Comparison of ENCODE assay signal across 8 cellular contexts in genomic region chr16:88533381-88533831, GRCh38. TPM values are rescaled to one million over a fixed set of nuclear protein-coding genes. Genes with fewer than 3 reads are reported as not detected.
DNase-seq lines count a peak whose midpoint lies in the region; ATAC-seq and TF ChIP-seq lines count a peak whose summit lies in the region.

No MANE protein-coding gene starts in this region.

- TF ChIP-seq EP300 in neural cell (conservative IDR thresholded peaks at IDR 0.05; ENCODE audit: poor library complexity, severe bottlenecking) = no peak

- H3K9me3 ChIP-seq in neural cell (ENCODE audit: low read length) = no peaks in the 10 kb centered on the region

- H3K27me3 ChIP-seq in ACC112 (ENCODE audit: insufficient read depth, low read length) (peaks cover 6% of the 10 kb centered on the region), neural cell (ENCODE audit: insufficient read depth, low read depth, low read length) (no peaks in the 10 kb centered on the region)

- no peaks in the 10 kb centered on the region for H4K20me1 ChIP-seq in neural cell (ENCODE audit: insufficient read depth)

- no peak for ATAC-seq in HG02870 (IDR thresholded peaks at IDR 0.05; ENCODE audit: unreplicated experiment)
- no peak for ATAC-seq in GM18858 (IDR thresholded peaks at IDR 0.05; ENCODE audit: unreplicated experiment)

- H3K27ac ChIP-seq in ACC112 (ENCODE audit: low read depth, low read length) (0 out of 2 replicates have a peak overlapping the region, but pooled peaks have one; percentile 32), neural cell (ENCODE audit: low read length) (no peak overlapping the region)

- peak overlapping the region; percentile 85 for H3K4me3 ChIP-seq in ACC112 (ENCODE audit: low read depth, low read length)
- H3K4me3 ChIP-seq in fibroblast of mammary gland (ENCODE audit: control insufficient read depth, low read depth, low read length) = no peak overlapping the region
- peak overlapping the region; percentile 48 for H3K4me3 ChIP-seq in neural cell (ENCODE audit: low read length)

- H3K4me1 ChIP-seq in ACC112 (ENCODE audit: control insufficient read depth, insufficient read depth, low read length, unreplicated experiment) = peaks cover 11% of the 10 kb centered on the region

- H3K79me2 ChIP-seq in ACC112 (ENCODE audit: control insufficient read depth, insufficient read depth, low read length, unreplicated experiment) (peaks cover 14% of the 10 kb centered on the region), neural cell (replicated peaks; ENCODE audit: insufficient read depth, low read length) (no peaks in the 10 kb centered on the region)

- H3F3A ChIP-seq in neural cell (ENCODE audit: insufficient read depth, low read length, poor library complexity, severe bottlenecking) = no peaks in the 10 kb centered on the region

- H3K9me2 ChIP-seq in neural cell (ENCODE audit: insufficient read depth, low read length) = no peaks in the 10 kb centered on the region

- H2AFZ ChIP-seq in ACC112 (ENCODE audit: low read length, unreplicated experiment) = no peak overlapping the region
- no peak overlapping the region for H2AFZ ChIP-seq in neural cell (ENCODE audit: low read depth, low read length)

- TF ChIP-seq RAD21 in neural cell (conservative IDR thresholded peaks at IDR 0.05) = no peak

- TF ChIP-seq CTCF in fibroblast of mammary gland (conservative IDR thresholded peaks at IDR 0.05; ENCODE audit: control insufficient read depth, insufficient read depth, low read depth, low read length) = no peak
- TF ChIP-seq CTCF in neural cell (IDR thresholded peaks at IDR 0.05; ENCODE audit: poor library complexity, severe bottlenecking) = no peak

- peak overlapping the region; percentile 44 for H3K9ac ChIP-seq in neural cell (ENCODE audit: low read length)

- DNase-seq in NCI-H1930 (lab: John Stamatoyannopoulos, UW) = peak; percentile 19 to 60
- DNase-seq in fibroblast of mammary gland (ENCODE audit: low read depth) = peak; percentile 31
- no peak for DNase-seq in SW 1271 (lab: John Stamatoyannopoulos, UW)
- no peak for DNase-seq in activated CD4-positive, alpha-beta T cell treated with anti-CD3 and anti-CD28 coated beads for 1 hour

- H3K4me2 ChIP-seq in neural cell (ENCODE audit: low read length) = no peak overlapping the region

- H3K36me3 ChIP-seq in ACC112 (ENCODE audit: insufficient read depth, low read length) (peaks cover 3% of the 10 kb centered on the region; the same call in 1 of the 2 replicates), neural cell (ENCODE audit: insufficient read depth, low read length) (no peaks in the 10 kb centered on the region)

TF ChIP-seq in neural cell, 6 proteins besides CTCF, POLR2A, EP300 and RAD21:
- TF ChIP-seq REST (IDR thresholded peaks at IDR 0.05; ENCODE audit: borderline replicate concordance) = no peak
- TF ChIP-seq MXI1 (conservative IDR thresholded peaks at IDR 0.05; ENCODE audit: poor library complexity, severe bottlenecking) = no peak
- TF ChIP-seq TAF1 (IDR thresholded peaks at IDR 0.05; ENCODE audit: low read depth) = no peak
- TF ChIP-seq POLR2AphosphoS5 (IDR thresholded peaks at IDR 0.05) = no peak
- no peak for TF ChIP-seq SMC3 (conservative IDR thresholded peaks at IDR 0.05; ENCODE audit: poor library complexity)
- TF ChIP-seq EZH2 (IDR thresholded peaks at IDR 0.05; ENCODE audit: borderline replicate concordance, insufficient read depth, low read length, poor library complexity, severe bottlenecking) = no peak

RNA-seq across cellular contexts. Expression of gene ZC3H18, which starts 36.8 kb away (rescaled TPM):
- polyA plus RNA-seq in neural cell = 12.8 and 17.5 TPM in 2 replicates
- 20.9 and 23.2 TPM in 2 replicates for polyA minus RNA-seq in neural cell

Comparison
In these comparisons a context has a peak if more than half of its experiments do, and no peak if none do; other contexts are left out.
1. DNase-seq: peak in NCI-H1930 (2 of 2) and fibroblast of mammary gland (single experiment); none in SW 1271 (0 of 2) and activated CD4-positive, alpha-beta T cell treated with anti-CD3 and anti-CD28 coated beads for 1 hour (single experiment).